22 cellular contexts compared by ENCODE assay signal in the genomic region with DNA sequence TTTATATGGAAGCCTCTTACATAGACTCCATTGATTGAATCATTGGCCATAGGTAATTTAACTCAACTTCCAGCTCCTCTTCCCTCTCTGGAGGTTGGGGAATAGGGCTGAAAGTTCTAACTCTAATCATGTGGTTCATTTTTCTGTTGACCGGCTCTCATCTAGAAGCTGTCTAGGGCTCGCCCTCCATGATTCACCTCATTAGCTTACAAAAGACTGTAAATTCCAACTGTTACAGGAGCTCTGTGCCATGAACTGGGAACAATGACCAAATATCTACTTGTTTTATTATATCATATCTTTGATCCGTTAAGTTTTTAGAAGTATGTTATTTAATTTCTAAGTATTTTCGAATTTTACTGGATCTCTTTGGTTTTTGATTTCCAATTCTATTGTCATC.
"Had no signal": no experiment of that assay in that cellular context is flagged by ENCODE, and none has a peak within 500 bp of the region (broad histone marks: within the 10 kb centered on the region; RNA-seq: fewer than 3 reads in every experiment).

No MANE protein-coding gene starts in this region.

- H3K4me3 ChIP-seq: coronary artery, dorsolateral prefrontal cortex, esophagus squamous epithelium, gastrocnemius medialis, heart right ventricle, left lung, lower lobe of right lung had no signal

- H3K27me3 ChIP-seq: dorsolateral prefrontal cortex, esophagus squamous epithelium, gastrocnemius medialis, heart right ventricle, left lung had no signal

- H3K4me1 ChIP-seq: esophagus squamous epithelium, gastrocnemius medialis, heart right ventricle, left lung, lower lobe of right lung had no signal

- H3K36me3 ChIP-seq: esophagus squamous epithelium, gastrocnemius medialis, heart right ventricle, left lung, lower lobe of right lung had no signal

- DNase-seq: dermis blood vessel endothelial cell; dorsolateral prefrontal cortex; effector CD4-positive, alpha-beta T cell; effector memory CD4-positive, alpha-beta T cell; erythroblast; esophagus squamous epithelium; foreskin fibroblast; foreskin melanocyte; gastrocnemius medialis; glutamatergic neuron; head of caudate nucleus; heart right ventricle; hippocampal formation; left cardiac atrium; left lung; left ventricle myocardium superior; lower lobe of right lung; mesendoderm; midbrain; naive B cell had no signal

- H3K27ac ChIP-seq: coronary artery, dorsolateral prefrontal cortex, epithelial cell of prostate, esophagus squamous epithelium, gastrocnemius medialis, heart right ventricle, left lung, lower lobe of right lung had no signal
